Comparison of ENCODE assay signal across 22 cellular contexts in genomic region chr13:94849254-94849653, GRCh38.
"Had no signal": no experiment of that assay in that cellular context is flagged by ENCODE, and none has a peak within 500 bp of the region (broad histone marks: within the 10 kb centered on the region; RNA-seq: fewer than 3 reads in every experiment).

No MANE protein-coding gene starts in this region.

- H3K36me3 ChIP-seq: colonic mucosa, esophagus squamous epithelium, neutrophil, right lobe of liver had no signal

- H3K4me3 ChIP-seq: colonic mucosa, esophagus squamous epithelium, right lobe of liver, skin epidermis had no signal

- H3K27ac ChIP-seq: colonic mucosa, esophagus squamous epithelium, neutrophil, right lobe of liver, skin epidermis had no signal

- DNase-seq: activated CD4-positive, alpha-beta T cell treated with anti-CD3 and anti-CD28 coated beads for 36 hours; activated CD4-positive, CD25-positive, alpha-beta regulatory T cell; activated CD8-positive, alpha-beta memory T cell treated with anti-CD3 and anti-CD28 coated beads, Interleukin-2, amount 10 ng/mL, durations not matched to agents 7 days and 5 days; activated CD8-positive, alpha-beta T cell treated with anti-CD3 and anti-CD28 coated beads, Interleukin-2, amount 10 ng/mL, durations not matched to agents 7 days and 5 days; activated naive CD8-positive, alpha-beta T cell treated with anti-CD3 and anti-CD28 coated beads, Interleukin-2, amount 50 U/mL, for 24 hours; activated T-cell treated with anti-CD3 and anti-CD28 coated beads, Interleukin-2, amount 50 U/mL, for 48 hours; amygdala; cerebellar nuclear complex; colonic mucosa; effector memory CD8-positive, alpha-beta T cell; esophagus squamous epithelium; foreskin melanocyte; islet precursor cell; left ventricle myocardium superior; naive B cell; nephron progenitor cell; right lobe of liver; stimulated activated CD4-positive, alpha-beta T cell treated with anti-CD3 and anti-CD28 coated beads, Interleukin-4, amount 100 ng/mL, for 24 hours; substantia nigra had no signal

- H3K4me1 ChIP-seq: colonic mucosa, esophagus squamous epithelium, right lobe of liver had no signal

- H3K9me3 ChIP-seq: colonic mucosa, esophagus squamous epithelium, neutrophil, right lobe of liver had no signal

- H3K27me3 ChIP-seq: colonic mucosa, esophagus squamous epithelium, neutrophil, right lobe of liver had no signal

- ATAC-seq: activated CD4-positive, alpha-beta T cell treated with anti-CD3 and anti-CD28 coated beads for 36 hours; activated CD8-positive, alpha-beta memory T cell treated with anti-CD3 and anti-CD28 coated beads, Interleukin-2, amount 10 ng/mL, durations not matched to agents 7 days and 5 days; activated CD8-positive, alpha-beta T cell treated with anti-CD3 and anti-CD28 coated beads, Interleukin-2, amount 10 ng/mL, durations not matched to agents 7 days and 5 days; activated naive CD8-positive, alpha-beta T cell treated with anti-CD3 and anti-CD28 coated beads, Interleukin-2, amount 50 U/mL, for 24 hours; effector memory CD8-positive, alpha-beta T cell; left ventricle myocardium superior; stimulated activated effector memory CD8-positive, alpha-beta T cell treated with anti-CD3 and anti-CD28 coated beads, Interleukin-12 subunit alpha, Interleukin-12 subunit beta, amount 100 ng/mL, for 72 hours had no signal
